In the genomic region with DNA sequence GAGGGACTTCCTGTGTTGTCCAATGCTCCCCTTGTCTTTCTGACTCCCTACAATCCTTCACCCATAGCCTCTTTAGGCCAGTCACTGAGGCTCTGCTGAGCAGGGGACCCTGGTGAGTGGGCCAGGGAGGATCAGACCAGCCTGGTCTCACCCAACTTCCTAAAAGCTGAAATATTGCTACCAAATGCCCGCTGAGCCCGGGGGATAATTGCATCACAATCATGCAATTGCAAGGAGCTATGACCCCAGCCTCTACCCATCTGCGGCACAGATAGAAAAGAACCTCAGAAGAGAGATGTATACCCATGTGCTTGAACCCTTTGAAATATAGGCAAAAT, we compare ENCODE assay signal across 8 cellular contexts. TPM values are rescaled to one million over a fixed set of nuclear protein-coding genes. Genes with fewer than 3 reads are reported as not detected.
DNase-seq lines count a peak whose midpoint lies in the region; ATAC-seq and TF ChIP-seq lines count a peak whose summit lies in the region.

No MANE protein-coding gene starts in this region.

- peak overlapping the region; percentile 99 for H3K4me3 Mint-ChIP-seq in activated CD4-positive, alpha-beta T cell treated with anti-CD3 and anti-CD28 coated beads, Interleukin-2, amount 10 ng/mL, durations not matched to agents 24 days and 14 days
- peak overlapping the region; percentile 94 for H3K4me3 Mint-ChIP-seq in activated CD8-positive, alpha-beta T cell treated with anti-CD3 and anti-CD28 coated beads for 36 hours

- no peaks in the 10 kb centered on the region for H3K9me3 Mint-ChIP-seq in activated CD4-positive, alpha-beta T cell treated with anti-CD3 and anti-CD28 coated beads, Interleukin-2, amount 10 ng/mL, durations not matched to agents 24 days and 14 days
- no peaks in the 10 kb centered on the region for H3K9me3 Mint-ChIP-seq in activated CD8-positive, alpha-beta T cell treated with anti-CD3 and anti-CD28 coated beads for 36 hours

- H3K4me1 ChIP-seq in testis, result peaks cover 4% of the 10 kb centered on the region

- CTCF ChIA-PET in activated CD8-positive, alpha-beta T cell treated with anti-CD3 and anti-CD28 coated beads for 36 hours (lab: Charles Lee), result interaction anchor here (1.9 kb wide), 1 partner anchor 34 kb away, joined by 4 read pairs; no protein-coding TSS in a partner anchor

- no peaks in the 10 kb centered on the region for H3K9me3 ChIP-seq in testis

- ATAC-seq in activated CD8-positive, alpha-beta T cell treated with anti-CD3 and anti-CD28 coated beads for 36 hours, result no peak
- no peak for ATAC-seq in HG03342 (IDR thresholded peaks at IDR 0.05; ENCODE audit: unreplicated experiment)

- H3K27me3 ChIP-seq in kidney epithelial cell (ENCODE audit: control insufficient read depth, insufficient read depth, low read length) (no peaks in the 10 kb centered on the region), testis (no peaks in the 10 kb centered on the region)

- no peaks in the 10 kb centered on the region for H3K27me3 Mint-ChIP-seq in activated CD4-positive, alpha-beta T cell treated with anti-CD3 and anti-CD28 coated beads, Interleukin-2, amount 10 ng/mL, durations not matched to agents 24 days and 14 days
- no peaks in the 10 kb centered on the region for H3K27me3 Mint-ChIP-seq in activated CD8-positive, alpha-beta T cell treated with anti-CD3 and anti-CD28 coated beads for 36 hours

- TF ChIP-seq POLR2A in testis (IDR thresholded peaks at IDR 0.05), result no peak

- POLR2A ChIA-PET in activated CD8-positive, alpha-beta T cell treated with anti-CD3 and anti-CD28 coated beads for 36 hours (lab: Charles Lee), result interaction anchor here (1.0 to 2.0 kb wide), 5 partner anchors 19 to 193 kb away, joined by 3 to 5 read pairs (median 4); partner anchors contain the start of genes SP110 and SP140

- intact Hi-C loops in activated CD4-positive, alpha-beta T cell treated with anti-CD3 and anti-CD28 coated beads, Interleukin-2, amount 10 ng/mL, durations not matched to agents 24 days and 14 days (cut with micrococcal nuclease), result loop anchor here (10.0 kb wide), 2 partner anchors 408 to 488 kb away; partner anchors contain the start of genes FBXO36 and TRIP12
- intact Hi-C loops in activated CD8-positive, alpha-beta T cell treated with anti-CD3 and anti-CD28 coated beads for 36 hours (cut with micrococcal nuclease), result loop anchor here (10.0 kb wide), 1 partner anchor 88 kb away; the partner anchor contains the start of gene SP140L
- intact Hi-C loops in testis (cut with DNase I; ENCODE audit: low total_unique reads), result no loop called here

- H3K4me3 ChIP-seq in kidney epithelial cell (ENCODE audit: low read depth, low read length), result peak overlapping the region; percentile 67
- H3K4me3 ChIP-seq in testis, result peak overlapping the region; percentile 65 to 69

- peaks cover 11% of the 10 kb centered on the region for H3K36me3 Mint-ChIP-seq in activated CD4-positive, alpha-beta T cell treated with anti-CD3 and anti-CD28 coated beads, Interleukin-2, amount 10 ng/mL, durations not matched to agents 24 days and 14 days (ENCODE audit: low read depth)
- peaks cover 5% of the 10 kb centered on the region for H3K36me3 Mint-ChIP-seq in activated CD8-positive, alpha-beta T cell treated with anti-CD3 and anti-CD28 coated beads for 36 hours (ENCODE audit: low read depth)

- H3K4me1 Mint-ChIP-seq in activated CD4-positive, alpha-beta T cell treated with anti-CD3 and anti-CD28 coated beads, Interleukin-2, amount 10 ng/mL, durations not matched to agents 24 days and 14 days, result peaks cover 61% of the 10 kb centered on the region
- H3K4me1 Mint-ChIP-seq in activated CD8-positive, alpha-beta T cell treated with anti-CD3 and anti-CD28 coated beads for 36 hours (ENCODE audit: low read depth), result peaks cover 54% of the 10 kb centered on the region

- no peak for DNase-seq in activated CD4-positive, alpha-beta T cell treated with anti-CD3 and anti-CD28 coated beads, Interleukin-2, amount 10 ng/mL, durations not matched to agents 24 days and 14 days
- no peak for DNase-seq in activated CD4-positive, alpha-beta T cell treated with anti-CD3 and anti-CD28 coated beads for 1 hour
- no peak for DNase-seq in activated CD8-positive, alpha-beta T cell treated with anti-CD3 and anti-CD28 coated beads for 36 hours
- no peak for DNase-seq in kidney epithelial cell (ENCODE audit: low read depth)
- DNase-seq in testis, result no peak
- no peak for DNase-seq in LoVo (ENCODE audit: low spot score)
- DNase-seq in NCI-H69 (lab: John Stamatoyannopoulos, UW), result no peak

- TF ChIP-seq CTCF in activated CD8-positive, alpha-beta T cell treated with anti-CD3 and anti-CD28 coated beads for 36 hours (IDR thresholded peaks at IDR 0.05), result no peak
- TF ChIP-seq CTCF in kidney epithelial cell (IDR thresholded peaks at IDR 0.05; ENCODE audit: insufficient read depth, low read length, poor library complexity, severe bottlenecking) (no peak), testis (IDR thresholded peaks at IDR 0.05) (no peak)

- WGBS in testis, 2 donors, result 73 to 88% methylated on average over 3 of the region's 3 CpGs

- H3K27ac Mint-ChIP-seq in activated CD4-positive, alpha-beta T cell treated with anti-CD3 and anti-CD28 coated beads, Interleukin-2, amount 10 ng/mL, durations not matched to agents 24 days and 14 days, result peak overlapping the region; percentile 99
- H3K27ac Mint-ChIP-seq in activated CD8-positive, alpha-beta T cell treated with anti-CD3 and anti-CD28 coated beads for 36 hours, result peak overlapping the region; percentile 96

- H3K27ac ChIP-seq in testis, result peak overlapping the region; percentile 78 to 86

- no peaks in the 10 kb centered on the region for H3K36me3 ChIP-seq in kidney epithelial cell (ENCODE audit: control insufficient read depth, insufficient read depth, low read length)
- H3K36me3 ChIP-seq in testis (ENCODE audit: low read depth, missing control alignments), result no peaks in the 10 kb centered on the region

RNA-seq across cellular contexts. Expression of gene SP100, which starts 3.7 kb away (rescaled TPM):
- total RNA-seq in activated CD4-positive, alpha-beta T cell treated with anti-CD3 and anti-CD28 coated beads, Interleukin-2, amount 10 ng/mL, durations not matched to agents 24 days and 14 days, result 162 and 165 TPM in 2 replicates
- 100 to 1,000 TPM; 108 TPM for total RNA-seq in activated CD8-positive, alpha-beta T cell treated with anti-CD3 and anti-CD28 coated beads for 36 hours
- 48.0 and 53.8 TPM in 2 replicates for total RNA-seq in kidney epithelial cell
- 10 to 100 TPM; 26.8 to 43.7 TPM for total RNA-seq in testis
- 15.2 TPM for polyA plus RNA-seq in testis (ENCODE audit: insufficient read depth, low read depth, low replicate concordance)
